Comparison of ENCODE assay signal across 9 cellular contexts in the genomic region with DNA sequence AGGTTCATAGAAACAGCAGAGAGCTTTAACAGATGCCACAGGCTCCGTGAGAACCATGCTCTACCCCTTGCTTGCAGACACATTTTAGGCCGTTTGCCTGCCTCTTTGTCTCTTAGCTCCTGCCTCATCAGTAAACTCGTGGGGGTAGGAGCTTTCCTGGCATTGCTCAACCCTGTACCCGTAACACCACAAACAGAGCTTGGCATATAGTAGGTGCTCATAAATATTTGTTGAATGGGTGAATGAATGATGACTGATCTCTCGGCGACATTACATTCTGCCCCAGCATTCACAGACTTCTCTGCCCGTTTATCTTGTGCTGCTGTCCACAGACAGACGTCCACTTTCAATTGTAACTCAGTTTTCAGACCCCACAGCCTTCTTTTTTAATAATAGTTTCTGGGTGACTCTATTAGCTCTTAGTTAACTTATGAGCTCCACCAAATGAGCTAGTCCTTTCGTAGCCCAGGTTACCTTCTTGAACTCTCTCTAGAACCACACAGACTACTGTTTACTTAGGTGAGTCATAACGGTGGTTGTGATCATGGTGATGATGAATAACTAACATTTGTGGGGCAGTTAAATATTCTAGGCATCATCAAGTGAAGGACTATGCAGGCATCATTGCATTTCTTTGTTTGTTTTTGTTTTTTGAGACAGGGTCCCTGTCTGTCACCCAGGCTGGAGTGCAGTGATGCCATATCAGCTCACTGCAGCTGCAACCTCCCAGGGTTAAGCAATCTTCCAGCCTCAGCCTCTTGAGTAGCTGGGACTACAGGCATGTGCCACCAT.
DNase-seq lines count a peak whose midpoint lies in the region; ATAC-seq and TF ChIP-seq lines count a peak whose summit lies in the region.
"Had no signal": no experiment of that assay in that cellular context is flagged by ENCODE, and none has a peak within 500 bp of the region (broad histone marks: within the 10 kb centered on the region; RNA-seq: fewer than 3 reads in every experiment).

No MANE protein-coding gene starts in this region.

- no peaks in the 10 kb centered on the region for H3K27me3 Mint-ChIP-seq in Calu3 (ENCODE audit: unreplicated experiment)

- H3K27ac ChIP-seq in foreskin keratinocyte (peak overlapping the region; percentile 51), right cardiac atrium (ENCODE audit: low read length) (no peak overlapping the region)
- H3K27ac ChIP-seq: parathyroid adenoma had no signal

- no peaks in the 10 kb centered on the region for H3K27me3 ChIP-seq in foreskin keratinocyte
- no peaks in the 10 kb centered on the region for H3K27me3 ChIP-seq in right cardiac atrium (ENCODE audit: control insufficient read depth, insufficient read depth)

- peaks cover 42% of the 10 kb centered on the region for H3K4me1 ChIP-seq in foreskin keratinocyte
- no peaks in the 10 kb centered on the region for H3K4me1 ChIP-seq in right cardiac atrium (ENCODE audit: control insufficient read depth, insufficient read depth, low read length)
- H3K4me1 ChIP-seq: parathyroid adenoma had no signal

- H3K9me3 Mint-ChIP-seq in Calu3 (ENCODE audit: low read depth, unreplicated experiment), result no peaks in the 10 kb centered on the region

- intact Hi-C loops in Calu3 (cut with micrococcal nuclease; ENCODE audit: unreplicated experiment) (loop anchor here (5.0 to 10.0 kb wide), 2 partner anchors 55 to 178 kb away; no protein-coding TSS in a partner anchor), right cardiac atrium (cut with DNase I) (no loop called here)

- DNase-seq in Calu3, result peak; percentile 13
- DNase-seq in HFF-Myc (ENCODE audit: extremely low read depth, low read depth), result peak; percentile 53
- peak; percentile 69 for DNase-seq in NCI-H774 (lab: John Stamatoyannopoulos, UW)
- DNase-seq in foreskin keratinocyte, result peak; percentile 93 to 94
- no peak for DNase-seq in right cardiac atrium
- DNase-seq in hypothalamus (lab: John Stamatoyannopoulos, UW), result no peak
- no peak for DNase-seq in occipital lobe (lab: John Stamatoyannopoulos, UW)

- H3K36me3 Mint-ChIP-seq in Calu3 (ENCODE audit: insufficient read depth, unreplicated experiment), result no peaks in the 10 kb centered on the region

- no peak for TF ChIP-seq CTCF in Calu3 (IDR thresholded peaks at IDR 0.05; ENCODE audit: unreplicated experiment)
- no peak for TF ChIP-seq CTCF in HFF-Myc (IDR thresholded peaks at IDR 0.05; ENCODE audit: low read depth, low read length, missing control alignments)
- TF ChIP-seq CTCF in foreskin keratinocyte (conservative IDR thresholded peaks at IDR 0.05), result no peak

- 84% methylated on average over 10 of the region's 10 CpGs for WGBS in right cardiac atrium

- ATAC-seq in foreskin keratinocyte, result peak; percentile 87
- no peak for ATAC-seq in right cardiac atrium
- ATAC-seq in HG03139 (IDR thresholded peaks at IDR 0.05; ENCODE audit: unreplicated experiment), result no peak

- CTCF ChIA-PET in Calu3 (lab: Charles Lee), result interaction anchor here (1.0 kb wide), 1 partner anchor 36 kb away, joined by 4 read pairs; no protein-coding TSS in a partner anchor

- H3K4me3 ChIP-seq in HFF-Myc (replicated peaks; ENCODE audit: low read depth, low read length), result no peak overlapping the region
- H3K4me3 ChIP-seq in right cardiac atrium (ENCODE audit: low read length), result no peak overlapping the region

- peaks cover 19% of the 10 kb centered on the region for H3K4me1 Mint-ChIP-seq in Calu3 (ENCODE audit: low read depth, unreplicated experiment)

- H3K27ac Mint-ChIP-seq in Calu3 (ENCODE audit: unreplicated experiment), result peak overlapping the region; percentile 55

- BruUV-seq in Calu3 (replicated peaks; lab: Mats Ljungman, UMichigan), result no TSS peak

- peak overlapping the region; percentile 9 for H3K4me3 Mint-ChIP-seq in Calu3 (ENCODE audit: low read depth, unreplicated experiment)

- no peaks in the 10 kb centered on the region for H3K9me3 ChIP-seq in right cardiac atrium (ENCODE audit: control insufficient read depth, low read length)

Comparison
In these comparisons a context has a peak if more than half of its experiments do, and no peak if none do; other contexts are left out.
1. DNase-seq: peak in Calu3 (single experiment), HFF-Myc (single experiment), NCI-H774 (single experiment) and foreskin keratinocyte (2 of 2); none in right cardiac atrium (0 of 3), hypothalamus (0 of 51) and occipital lobe (single experiment).